ENCODE assay signal across 18 cellular contexts in genomic region chr2:89844221-89844943, GRCh38.
A peak's percentile ranks its signal among the peaks of the same experiment; 100 is the strongest.
DNase-seq lines count a peak whose midpoint lies in the region; ATAC-seq, FAIRE-seq and TF ChIP-seq lines count a peak whose summit lies in the region.
"Had no signal": no experiment of that assay in that cellular context is flagged by ENCODE, and none has a peak within 500 bp of the region (broad histone marks: within the 10 kb centered on the region; RNA-seq: fewer than 3 reads in every experiment).

No MANE protein-coding gene starts in this region.

- no peak overlapping the region for H3K27ac Mint-ChIP-seq in CD8-positive, alpha-beta T cell

- no peak overlapping the region for H3K4me3 Mint-ChIP-seq in CD8-positive, alpha-beta T cell

- no peaks in the 10 kb centered on the region for H3K4me1 Mint-ChIP-seq in CD8-positive, alpha-beta T cell (ENCODE audit: low read depth)

- TF ChIP-seq POLR2A in Peyer's patch (IDR thresholded peaks at IDR 0.05), result no peak

- H3K27me3 Mint-ChIP-seq in CD8-positive, alpha-beta T cell (ENCODE audit: low read depth), result peaks cover 3% of the 10 kb centered on the region

- peaks cover 15% of the 10 kb centered on the region for H3K9me3 Mint-ChIP-seq in CD8-positive, alpha-beta T cell

- H3K9me3 ChIP-seq in heart right ventricle, result peaks cover 0 to 13% (median 0%) of the 10 kb centered on the region in 11 donors
- H3K9me3 ChIP-seq in Peyer's patch, result peaks cover 0 to 6% (median 0%) of the 10 kb centered on the region in 4 donors
- H3K9me3 ChIP-seq in CD8-positive, alpha-beta T cell (ENCODE audit: low read length), result peaks cover under 1% of the 10 kb centered on the region

- ATAC-seq in Right ventricle myocardium inferior (no peak), heart right ventricle (no peak)
- ATAC-seq in CD8-positive, alpha-beta T cell, result no peak
- ATAC-seq: GM12878 had no signal

- no peak for TF ChIP-seq CTCF in heart right ventricle (IDR thresholded peaks at IDR 0.05)
- no peak for TF ChIP-seq CTCF in Peyer's patch (IDR thresholded peaks at IDR 0.05)
- no peak for TF ChIP-seq CTCF in CD8-positive, alpha-beta T cell (IDR thresholded peaks at IDR 0.05)

- intact Hi-C loops in Right ventricle myocardium inferior (cut with DNase I) (no loop called here), heart right ventricle (cut with DNase I) (no loop called here)
- intact Hi-C loops in CD8-positive, alpha-beta T cell (cut with DNase I, micrococcal nuclease), result no loop called here

- peak; percentile 41 for DNase-seq in Right ventricle myocardium inferior (ENCODE audit: missing footprints)
- no peak for DNase-seq in heart right ventricle
- peak in 2 of 3 donors; percentile 40 to 42 for DNase-seq in Peyer's patch
- peak; percentile 8 for DNase-seq in iPS-NIHi7 (ENCODE audit: extremely low spot score)
- DNase-seq in urothelium cell line (ENCODE audit: low spot score), result no peak
- no peak for DNase-seq in CD8-positive, alpha-beta T cell
- no peak for DNase-seq in kidney tubule cell (ENCODE audit: low spot score)
- DNase-seq in NCI-H526 (lab: John Stamatoyannopoulos, UW), result no peak
- DNase-seq: C1 segment of cervical spinal cord, COR-L47, DMS153, GOT3, KBM-7, NCI-H1048, NCI-H446, NCI-H748 treated with DMSO at 0.1 percent for 48 hours had no signal

- 42 to 46% methylated on average over 6 of the region's 6 CpGs for WGBS in heart right ventricle, 2 donors

- H3K36me3 ChIP-seq in heart right ventricle, result no peaks in the 10 kb centered on the region
- H3K36me3 ChIP-seq in Peyer's patch, result no peaks in the 10 kb centered on the region
- H3K36me3 ChIP-seq in CD8-positive, alpha-beta T cell (ENCODE audit: insufficient read depth, low read length), result no peaks in the 10 kb centered on the region

- CTCF ChIA-PET in CD8-positive, alpha-beta T cell (lab: Charles Lee), result no interaction called here

- H3K4me1 ChIP-seq in heart right ventricle (no peaks in the 10 kb centered on the region), Peyer's patch (no peaks in the 10 kb centered on the region)
- no peaks in the 10 kb centered on the region for H3K4me1 ChIP-seq in CD8-positive, alpha-beta T cell (ENCODE audit: insufficient read depth, low read length)

- POLR2A ChIA-PET in CD8-positive, alpha-beta T cell (lab: Charles Lee), result no interaction called here

- FAIRE-seq in urothelium cell line (lab: Jason Lieb, UNC), result peak; percentile 56
- FAIRE-seq: GM12878, RCC 7860 had no signal

- H3K36me3 Mint-ChIP-seq in CD8-positive, alpha-beta T cell, result peaks cover 6% of the 10 kb centered on the region

- no peak overlapping the region for H3K4me3 ChIP-seq in heart right ventricle
- no peak overlapping the region for H3K4me3 ChIP-seq in Peyer's patch
- no peak overlapping the region for H3K4me3 ChIP-seq in CD8-positive, alpha-beta T cell (ENCODE audit: low read depth, low read length)
- H3K4me3 ChIP-seq: GM12878 had no signal

- H3K27ac ChIP-seq in heart right ventricle (no peak overlapping the region), Peyer's patch (no peak overlapping the region)
- no peak overlapping the region for H3K27ac ChIP-seq in CD8-positive, alpha-beta T cell (ENCODE audit: low read depth, low read length)

- H3K27me3 ChIP-seq in heart right ventricle (peaks cover 0 to 61% (median 13%) of the 10 kb centered on the region in 7 donors), Peyer's patch (no peaks in the 10 kb centered on the region)
- no peaks in the 10 kb centered on the region for H3K27me3 ChIP-seq in CD8-positive, alpha-beta T cell (ENCODE audit: insufficient read depth, low read length)

Comparison
In these comparisons a context has a peak if more than half of its experiments do, and no peak if none do; other contexts are left out.
1. DNase-seq: peak in Right ventricle myocardium inferior (single experiment), Peyer's patch (2 of 3) and iPS-NIHi7 (single experiment); none in heart right ventricle (0 of 2), urothelium cell line (single experiment), CD8-positive, alpha-beta T cell (0 of 7), kidney tubule cell (single experiment) and NCI-H526 (0 of 2).